ENCODE assay signal across 1 cellular context in the genomic region with DNA sequence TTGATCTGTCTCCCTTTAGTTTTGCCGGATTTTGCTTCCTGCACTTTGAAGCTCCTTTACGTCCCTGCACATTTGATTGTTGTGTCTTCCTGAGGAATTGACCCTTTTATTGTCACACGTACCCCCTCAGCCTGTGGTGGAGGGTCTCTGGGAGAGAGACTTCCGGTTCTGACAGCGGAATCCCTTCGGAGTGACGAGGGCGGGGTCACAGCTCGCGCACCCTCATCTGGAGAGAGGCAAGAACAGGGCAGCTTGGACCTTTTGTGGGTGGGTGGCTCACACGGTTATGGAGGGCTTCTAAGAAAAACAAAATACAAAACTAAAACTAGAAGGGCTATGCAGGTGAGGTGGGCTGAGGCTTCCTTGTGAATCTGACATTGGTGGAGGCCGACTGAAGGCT.
TF ChIP-seq lines count a peak whose summit lies in the region.

No MANE protein-coding gene starts in this region.

TF ChIP-seq in WTC11, 78 proteins besides CTCF, POLR2A, EP300 and RAD21:
- TF ChIP-seq JUN (CRISPR knock-in tag; IDR thresholded peaks at IDR 0.05) (no peak), TEAD4 (CRISPR knock-in tag; IDR thresholded peaks at IDR 0.05) (no peak), EMX1 (CRISPR knock-in tag; IDR thresholded peaks at IDR 0.05) (no peak), ZNF671 (CRISPR knock-in tag; IDR thresholded peaks at IDR 0.05) (no peak), ZNF396 (CRISPR knock-in tag; IDR thresholded peaks at IDR 0.05; ENCODE audit: borderline replicate concordance) (no peak), ZNF416 (CRISPR knock-in tag; IDR thresholded peaks at IDR 0.05) (no peak), PRRX2 (CRISPR knock-in tag; IDR thresholded peaks at IDR 0.05) (no peak), GABPB1 (CRISPR knock-in tag; IDR thresholded peaks at IDR 0.05) (no peak)
- TF ChIP-seq, protein P1, sequence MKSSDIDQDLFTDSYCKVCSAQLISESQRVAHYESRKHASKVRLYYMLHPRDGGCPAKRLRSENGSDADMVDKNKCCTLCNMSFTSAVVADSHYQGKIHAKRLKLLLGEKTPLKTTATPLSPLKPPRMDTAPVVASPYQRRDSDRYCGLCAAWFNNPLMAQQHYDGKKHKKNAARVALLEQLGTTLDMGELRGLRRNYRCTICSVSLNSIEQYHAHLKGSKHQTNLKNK (CRISPR knock-in tag; IDR thresholded peaks at IDR 0.05), result no peak
- TF ChIP-seq, protein P2, sequence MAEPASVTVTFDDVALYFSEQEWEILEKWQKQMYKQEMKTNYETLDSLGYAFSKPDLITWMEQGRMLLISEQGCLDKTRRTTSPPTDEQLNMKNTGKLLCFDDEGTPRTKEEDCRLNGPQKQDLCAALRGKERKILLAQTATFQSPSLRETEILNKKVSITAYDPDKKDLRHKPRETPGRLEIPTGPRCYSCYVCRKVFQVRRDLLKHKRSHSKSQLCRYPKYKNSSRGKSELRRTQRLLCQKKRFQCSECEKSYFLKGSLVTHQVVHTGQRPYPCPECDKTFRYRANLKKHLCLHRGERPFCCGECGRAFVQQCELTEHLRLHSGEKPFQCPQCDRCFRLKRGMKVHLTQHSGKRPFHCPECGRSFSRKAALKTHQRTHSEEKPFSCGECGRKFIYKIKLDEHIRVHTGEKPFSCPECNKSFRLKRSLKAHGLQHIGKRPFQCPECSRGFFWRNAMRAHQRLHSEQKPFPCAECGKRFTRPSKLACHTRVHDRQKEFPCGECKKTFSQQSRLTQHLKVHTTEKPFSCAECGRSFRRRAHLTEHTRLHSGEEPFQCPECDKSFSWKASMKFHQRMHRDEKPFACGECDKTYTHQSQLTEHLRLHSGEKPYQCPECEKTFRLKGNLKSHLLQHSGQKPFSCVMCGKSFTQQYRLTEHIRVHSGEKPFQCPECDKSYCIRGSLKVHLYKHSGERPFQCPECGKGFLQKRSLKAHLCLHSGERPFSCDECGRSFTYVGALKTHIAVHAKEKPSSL (CRISPR knock-in tag; conservative IDR thresholded peaks at IDR 0.05), result no peak
- TF ChIP-seq, protein P3, sequence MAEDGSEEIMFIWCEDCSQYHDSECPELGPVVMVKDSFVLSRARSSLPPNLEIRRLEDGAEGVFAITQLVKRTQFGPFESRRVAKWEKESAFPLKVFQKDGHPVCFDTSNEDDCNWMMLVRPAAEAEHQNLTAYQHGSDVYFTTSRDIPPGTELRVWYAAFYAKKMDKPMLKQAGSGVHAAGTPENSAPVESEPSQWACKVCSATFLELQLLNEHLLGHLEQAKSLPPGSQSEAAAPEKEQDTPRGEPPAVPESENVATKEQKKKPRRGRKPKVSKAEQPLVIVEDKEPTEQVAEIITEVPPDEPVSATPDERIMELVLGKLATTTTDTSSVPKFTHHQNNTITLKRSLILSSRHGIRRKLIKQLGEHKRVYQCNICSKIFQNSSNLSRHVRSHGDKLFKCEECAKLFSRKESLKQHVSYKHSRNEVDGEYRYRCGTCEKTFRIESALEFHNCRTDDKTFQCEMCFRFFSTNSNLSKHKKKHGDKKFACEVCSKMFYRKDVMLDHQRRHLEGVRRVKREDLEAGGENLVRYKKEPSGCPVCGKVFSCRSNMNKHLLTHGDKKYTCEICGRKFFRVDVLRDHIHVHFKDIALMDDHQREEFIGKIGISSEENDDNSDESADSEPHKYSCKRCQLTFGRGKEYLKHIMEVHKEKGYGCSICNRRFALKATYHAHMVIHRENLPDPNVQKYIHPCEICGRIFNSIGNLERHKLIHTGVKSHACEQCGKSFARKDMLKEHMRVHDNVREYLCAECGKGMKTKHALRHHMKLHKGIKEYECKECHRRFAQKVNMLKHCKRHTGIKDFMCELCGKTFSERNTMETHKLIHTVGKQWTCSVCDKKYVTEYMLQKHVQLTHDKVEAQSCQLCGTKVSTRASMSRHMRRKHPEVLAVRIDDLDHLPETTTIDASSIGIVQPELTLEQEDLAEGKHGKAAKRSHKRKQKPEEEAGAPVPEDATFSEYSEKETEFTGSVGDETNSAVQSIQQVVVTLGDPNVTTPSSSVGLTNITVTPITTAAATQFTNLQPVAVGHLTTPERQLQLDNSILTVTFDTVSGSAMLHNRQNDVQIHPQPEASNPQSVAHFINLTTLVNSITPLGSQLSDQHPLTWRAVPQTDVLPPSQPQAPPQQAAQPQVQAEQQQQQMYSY (CRISPR knock-in tag; IDR thresholded peaks at IDR 0.05), result no peak
- TF ChIP-seq, protein P4, sequence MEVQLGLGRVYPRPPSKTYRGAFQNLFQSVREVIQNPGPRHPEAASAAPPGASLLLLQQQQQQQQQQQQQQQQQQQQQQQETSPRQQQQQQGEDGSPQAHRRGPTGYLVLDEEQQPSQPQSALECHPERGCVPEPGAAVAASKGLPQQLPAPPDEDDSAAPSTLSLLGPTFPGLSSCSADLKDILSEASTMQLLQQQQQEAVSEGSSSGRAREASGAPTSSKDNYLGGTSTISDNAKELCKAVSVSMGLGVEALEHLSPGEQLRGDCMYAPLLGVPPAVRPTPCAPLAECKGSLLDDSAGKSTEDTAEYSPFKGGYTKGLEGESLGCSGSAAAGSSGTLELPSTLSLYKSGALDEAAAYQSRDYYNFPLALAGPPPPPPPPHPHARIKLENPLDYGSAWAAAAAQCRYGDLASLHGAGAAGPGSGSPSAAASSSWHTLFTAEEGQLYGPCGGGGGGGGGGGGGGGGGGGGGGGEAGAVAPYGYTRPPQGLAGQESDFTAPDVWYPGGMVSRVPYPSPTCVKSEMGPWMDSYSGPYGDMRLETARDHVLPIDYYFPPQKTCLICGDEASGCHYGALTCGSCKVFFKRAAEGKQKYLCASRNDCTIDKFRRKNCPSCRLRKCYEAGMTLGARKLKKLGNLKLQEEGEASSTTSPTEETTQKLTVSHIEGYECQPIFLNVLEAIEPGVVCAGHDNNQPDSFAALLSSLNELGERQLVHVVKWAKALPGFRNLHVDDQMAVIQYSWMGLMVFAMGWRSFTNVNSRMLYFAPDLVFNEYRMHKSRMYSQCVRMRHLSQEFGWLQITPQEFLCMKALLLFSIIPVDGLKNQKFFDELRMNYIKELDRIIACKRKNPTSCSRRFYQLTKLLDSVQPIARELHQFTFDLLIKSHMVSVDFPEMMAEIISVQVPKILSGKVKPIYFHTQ (CRISPR knock-in tag; IDR thresholded peaks at IDR 0.05), result no peak
- TF ChIP-seq, protein P5, sequence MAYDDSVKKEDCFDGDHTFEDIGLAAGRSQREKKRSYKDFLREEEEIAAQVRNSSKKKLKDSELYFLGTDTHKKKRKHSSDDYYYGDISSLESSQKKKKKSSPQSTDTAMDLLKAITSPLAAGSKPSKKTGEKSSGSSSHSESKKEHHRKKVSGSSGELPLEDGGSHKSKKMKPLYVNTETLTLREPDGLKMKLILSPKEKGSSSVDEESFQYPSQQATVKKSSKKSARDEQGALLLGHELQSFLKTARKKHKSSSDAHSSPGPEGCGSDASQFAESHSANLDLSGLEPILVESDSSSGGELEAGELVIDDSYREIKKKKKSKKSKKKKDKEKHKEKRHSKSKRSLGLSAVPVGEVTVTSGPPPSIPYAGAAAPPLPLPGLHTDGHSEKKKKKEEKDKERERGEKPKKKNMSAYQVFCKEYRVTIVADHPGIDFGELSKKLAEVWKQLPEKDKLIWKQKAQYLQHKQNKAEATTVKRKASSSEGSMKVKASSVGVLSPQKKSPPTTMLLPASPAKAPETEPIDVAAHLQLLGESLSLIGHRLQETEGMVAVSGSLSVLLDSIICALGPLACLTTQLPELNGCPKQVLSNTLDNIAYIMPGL (CRISPR knock-in tag; IDR thresholded peaks at IDR 0.05), result no peak
